ENCODE assay signal across 8 cellular contexts in the genomic region with DNA sequence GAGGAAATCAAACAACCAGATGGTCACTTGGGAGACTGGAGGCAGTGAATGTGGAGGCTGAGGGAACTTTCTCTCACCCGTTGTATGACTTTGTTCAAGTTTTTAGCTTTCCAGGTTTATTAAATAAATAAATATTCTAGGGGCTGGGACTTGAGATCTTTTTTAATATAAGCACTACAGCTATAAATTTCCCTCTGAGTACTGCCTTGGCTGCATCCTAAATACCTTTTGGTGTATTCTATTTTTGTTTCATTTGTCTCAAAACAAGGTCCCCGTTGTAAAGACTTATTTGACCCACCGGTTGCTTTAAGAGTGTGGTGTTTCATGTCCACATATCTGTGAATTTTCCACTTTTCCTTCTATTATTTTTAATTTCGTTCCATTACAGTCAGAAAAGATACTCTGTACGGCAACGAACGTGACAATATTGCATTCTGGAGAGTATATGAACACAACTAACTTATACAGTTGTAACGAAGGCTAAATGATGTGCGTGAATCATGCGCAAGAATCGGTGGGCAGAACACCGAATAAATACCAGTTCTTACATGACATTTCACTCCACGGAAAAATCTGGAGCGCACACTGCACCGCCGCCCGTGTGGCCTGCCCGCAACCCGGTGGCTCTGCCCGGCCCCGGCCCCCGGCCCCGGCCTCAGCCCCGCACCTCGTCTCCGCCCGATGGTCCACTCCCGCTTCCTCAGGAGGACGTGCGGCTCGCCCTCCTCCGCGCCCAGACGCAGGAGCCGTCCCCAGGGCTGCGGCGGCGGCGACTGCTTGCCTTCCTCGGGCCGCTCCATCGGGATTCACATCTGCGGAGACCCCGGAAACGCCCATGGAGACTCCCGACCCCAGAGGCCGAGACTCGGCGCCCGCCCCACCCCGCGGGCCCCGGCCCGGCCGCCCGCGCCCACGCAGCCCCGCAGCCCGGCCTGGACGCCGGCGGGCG. TPM values are rescaled to one million over a fixed set of nuclear protein-coding genes. Genes with fewer than 3 reads are reported as not detected.
DNase-seq lines count a peak whose midpoint lies in the region; ATAC-seq and TF ChIP-seq lines count a peak whose summit lies in the region.

No MANE protein-coding gene starts in this region.

- peak; percentile 29 for ATAC-seq in GM18511 (IDR thresholded peaks at IDR 0.05; ENCODE audit: unreplicated experiment)
- peak; percentile 14 for ATAC-seq in HG03066 (IDR thresholded peaks at IDR 0.05; ENCODE audit: low read depth, unreplicated experiment)
- ATAC-seq in naive thymus-derived CD4-positive, alpha-beta T cell: peak; percentile 3

- intact Hi-C loops in naive thymus-derived CD4-positive, alpha-beta T cell (cut with micrococcal nuclease): loop anchor here (1.0 to 5.0 kb wide), 15 partner anchors 14 to 294 kb away; a partner anchor contains a TSS

- H3K79me2 ChIP-seq in ACC112 (ENCODE audit: control insufficient read depth, insufficient read depth, low read length, unreplicated experiment): peaks cover 42% of the 10 kb centered on the region

- H3K4me1 Mint-ChIP-seq in naive thymus-derived CD4-positive, alpha-beta T cell: peaks cover 19 to 60% (median 40%) of the 10 kb centered on the region in 7 donors

- H3K4me1 ChIP-seq in ACC112 (ENCODE audit: control insufficient read depth, insufficient read depth, low read length, unreplicated experiment): peaks cover 5% of the 10 kb centered on the region
- H3K4me1 ChIP-seq in naive thymus-derived CD4-positive, alpha-beta T cell (ENCODE audit: control insufficient read depth in 2 of 2, insufficient read depth in 2 of 2, low read length in 2 of 2): peaks cover 9% of the 10 kb centered on the region in 2 donors

- H3K36me3 ChIP-seq in ACC112 (ENCODE audit: insufficient read depth, low read length): peaks cover 14% of the 10 kb centered on the region
- peaks cover 0 to 7% (median 0%) of the 10 kb centered on the region in 3 experiments for H3K36me3 ChIP-seq in naive thymus-derived CD4-positive, alpha-beta T cell (ENCODE audit: control insufficient read depth in 2 of 3, insufficient read depth in 3 of 3, low read length in 3 of 3)

- H3K36me3 Mint-ChIP-seq in naive thymus-derived CD4-positive, alpha-beta T cell: peaks cover 6 to 63% (median 14%) of the 10 kb centered on the region in 5 donors

- peaks cover 0 to 19% (median 0%) of the 10 kb centered on the region in 11 donors for H3K9me3 Mint-ChIP-seq in naive thymus-derived CD4-positive, alpha-beta T cell

- H3K4me3 ChIP-seq in ACC112 (ENCODE audit: low read depth, low read length) (peak overlapping the region; percentile 83), epithelial cell of esophagus (ENCODE audit: low read length) (peak overlapping the region; percentile 65)
- peak overlapping the region; percentile 55 for H3K4me3 ChIP-seq in naive thymus-derived CD4-positive, alpha-beta T cell (ENCODE audit: low read length)

- in situ Hi-C loops in SK-MEL-5 (cut with HindIII; ENCODE audit: low pct_unique_long_range_greater_than_20kb, low sequenced_read_pairs): no loop called here

- peak overlapping the region; percentile 83 to 100 (median 97) for H3K4me3 Mint-ChIP-seq in naive thymus-derived CD4-positive, alpha-beta T cell

- POLR2A ChIA-PET in naive thymus-derived CD4-positive, alpha-beta T cell (lab: Charles Lee): interaction anchor here (0.7 to 2.9 kb wide), 19 partner anchors 14 to 193 kb away, joined by 3 to 25 read pairs (median 6); a partner anchor contains a TSS

- H3K27ac Mint-ChIP-seq in naive thymus-derived CD4-positive, alpha-beta T cell: peak overlapping the region; percentile 65 to 100 (median 88)

- H3K27ac ChIP-seq in ACC112 (ENCODE audit: low read depth, low read length): peak overlapping the region; percentile 31; the same call in 1 of the 2 replicates
- peak overlapping the region; percentile 68 for H3K27ac ChIP-seq in naive thymus-derived CD4-positive, alpha-beta T cell (ENCODE audit: low read depth, low read length)

- no peaks in the 10 kb centered on the region for H3K9me3 ChIP-seq in naive thymus-derived CD4-positive, alpha-beta T cell (ENCODE audit: control insufficient read depth in 2 of 3, low read length in 3 of 3)

- H2AFZ ChIP-seq in ACC112 (ENCODE audit: low read length, unreplicated experiment): peak overlapping the region; percentile 76

- peak; percentile 4 for DNase-seq in SK-MEL-5 (ENCODE audit: low read depth, low spot score)
- peak; percentile 9 for DNase-seq in epithelial cell of esophagus (ENCODE audit: low read depth)
- peak in 1 of 9 donors; percentile 18 for DNase-seq in naive thymus-derived CD4-positive, alpha-beta T cell
- DNase-seq in NCI-H187 (lab: John Stamatoyannopoulos, UW): no peak
- DNase-seq in GF-D8 (lab: John Stamatoyannopoulos, UW): no peak

- no peaks in the 10 kb centered on the region for H3K27me3 ChIP-seq in ACC112 (ENCODE audit: insufficient read depth, low read length)
- no peaks in the 10 kb centered on the region for H3K27me3 ChIP-seq in naive thymus-derived CD4-positive, alpha-beta T cell (ENCODE audit: control insufficient read depth in 2 of 2, insufficient read depth in 2 of 2, low read length in 2 of 2)

- TF ChIP-seq CTCF in epithelial cell of esophagus (IDR thresholded peaks at IDR 0.05; ENCODE audit: insufficient read depth, low read depth, low read length, missing control alignments): no peak

- H3K27me3 Mint-ChIP-seq in naive thymus-derived CD4-positive, alpha-beta T cell: no peaks in the 10 kb centered on the region

- CTCF ChIA-PET in naive thymus-derived CD4-positive, alpha-beta T cell (lab: Charles Lee): interaction anchor here (0.6 to 2.0 kb wide), 4 partner anchors 13 to 25 kb away, joined by 3 to 8 read pairs (median 4); no protein-coding TSS in a partner anchor

RNA-seq across cellular contexts. Expression of a gene that starts 0.6 kb away (rescaled TPM):
- 24.5 and 25.8 TPM in 2 replicates for total RNA-seq in SK-MEL-5 (2014; rRNA removed; shearing (Covaris generic))
- polyA plus RNA-seq in SK-MEL-5 (2015; cell fraction: cytosol; rRNA removed): 31.5 and 37.6 TPM in 2 replicates
- polyA plus RNA-seq in SK-MEL-5 (2015; cell fraction: nucleus; rRNA removed): 93.1 and 112 TPM in 2 replicates
- 10 to 100 TPM; 66.7 to 97.8 (median 81.7) TPM for total RNA-seq in naive thymus-derived CD4-positive, alpha-beta T cell
- 10 to 100 TPM; 25.2 to 44.4 TPM for polyA plus RNA-seq in naive thymus-derived CD4-positive, alpha-beta T cell

RNA-seq across cellular contexts. Expression of a gene that starts 58.1 kb away (rescaled TPM):
- total RNA-seq in SK-MEL-5 (2014; rRNA removed; shearing (Covaris generic)): 37.7 and 44.4 TPM in 2 replicates
- polyA plus RNA-seq in SK-MEL-5 (2015; cell fraction: cytosol; rRNA removed): 39.4 and 54.5 TPM in 2 replicates
- polyA plus RNA-seq in SK-MEL-5 (2015; cell fraction: nucleus; rRNA removed): 52.9 and 61.7 TPM in 2 replicates
- 10 to 100 TPM; 46.3 to 65.7 (median 63.6) TPM for total RNA-seq in naive thymus-derived CD4-positive, alpha-beta T cell
- polyA plus RNA-seq in naive thymus-derived CD4-positive, alpha-beta T cell: 10 to 100 TPM; 11.7 to 16.6 TPM

Comparison
In these comparisons a context has a peak if more than half of its experiments do, and no peak if none do; other contexts are left out.
1. DNase-seq: peak in SK-MEL-5 (single experiment) and epithelial cell of esophagus (single experiment); none in NCI-H187 (0 of 2) and GF-D8 (single experiment).
2. Peak in every context shown above with its lines, with median percentiles within 50 percentile points of each other: H3K4me3 ChIP-seq and ATAC-seq.